Comparison of ENCODE assay signal across 24 cellular contexts in the genomic region with DNA sequence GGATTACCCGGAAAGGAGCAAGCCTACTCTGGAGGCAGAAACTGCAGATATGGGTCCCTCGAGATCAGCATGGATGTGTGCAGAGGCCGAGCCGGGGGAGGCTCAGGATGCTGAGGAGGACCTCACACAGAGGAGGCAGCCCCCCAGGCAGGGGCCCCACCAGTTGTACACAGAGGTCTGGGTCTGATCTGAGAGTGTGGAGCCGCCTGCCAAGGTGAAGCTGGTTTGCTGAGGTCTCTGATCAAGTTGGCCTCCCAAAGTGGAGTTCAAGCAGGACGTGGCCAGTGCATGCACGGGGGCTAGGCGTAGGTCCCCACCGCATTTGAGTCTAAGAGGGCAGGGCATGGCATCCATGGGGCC.
"Had no signal": no experiment of that assay in that cellular context is flagged by ENCODE, and none has a peak within 500 bp of the region (broad histone marks: within the 10 kb centered on the region; RNA-seq: fewer than 3 reads in every experiment).

No MANE protein-coding gene starts in this region.

- H3K36me3 ChIP-seq: neural progenitor cell, ovary had no signal

- H3K27ac ChIP-seq: epithelial cell of prostate, esophagus squamous epithelium, hepatocyte, neural progenitor cell, ovary, prostate gland, spleen, stomach, thoracic aorta, transverse colon had no signal

- H3K27me3 ChIP-seq: esophagus squamous epithelium, hepatocyte, neural progenitor cell, ovary, spleen, stomach, transverse colon had no signal

- ATAC-seq: effector memory CD8-positive, alpha-beta T cell; left colon; naive thymus-derived CD4-positive, alpha-beta T cell; sciatic nerve had no signal

- H3K9me3 ChIP-seq: esophagus squamous epithelium, ovary, prostate gland, spleen, stomach, thoracic aorta, transverse colon had no signal

- H3K27me3 Mint-ChIP-seq: effector memory CD8-positive, alpha-beta T cell; naive thymus-derived CD4-positive, alpha-beta T cell had no signal

- DNase-seq: central memory CD4-positive, alpha-beta T cell; effector memory CD8-positive, alpha-beta T cell; esophagus squamous epithelium; foreskin fibroblast; kidney; left colon; mammary epithelial cell; naive thymus-derived CD4-positive, alpha-beta T cell; nucleus accumbens; ovary; stimulated activated CD4-positive, alpha-beta T cell treated with anti-CD3 and anti-CD28 coated beads, Interleukin-15, amount 100 ng/mL, for 24 hours; stimulated activated CD4-positive, alpha-beta T cell treated with anti-CD3 and anti-CD28 coated beads, Interleukin-1b, Interleukin-23, amount 100 ng/mL, for 48 hours; stimulated activated CD4-positive, alpha-beta T cell treated with anti-CD3 and anti-CD28 coated beads, Interleukin-4, amount 100 ng/mL, for 4 hours; stimulated activated naive CD4-positive, alpha-beta T cell; stomach; substantia nigra; transverse colon had no signal

- H3K4me3 ChIP-seq: esophagus squamous epithelium, hepatocyte, neural progenitor cell, ovary, prostate gland, spleen, stomach, thoracic aorta, transverse colon had no signal

- H3K4me3 Mint-ChIP-seq: effector memory CD8-positive, alpha-beta T cell; naive thymus-derived CD4-positive, alpha-beta T cell; neural progenitor cell had no signal

- H3K9me3 Mint-ChIP-seq: effector memory CD8-positive, alpha-beta T cell; naive thymus-derived CD4-positive, alpha-beta T cell had no signal

- H3K4me1 ChIP-seq: neural progenitor cell had no signal
